In the genomic region with DNA sequence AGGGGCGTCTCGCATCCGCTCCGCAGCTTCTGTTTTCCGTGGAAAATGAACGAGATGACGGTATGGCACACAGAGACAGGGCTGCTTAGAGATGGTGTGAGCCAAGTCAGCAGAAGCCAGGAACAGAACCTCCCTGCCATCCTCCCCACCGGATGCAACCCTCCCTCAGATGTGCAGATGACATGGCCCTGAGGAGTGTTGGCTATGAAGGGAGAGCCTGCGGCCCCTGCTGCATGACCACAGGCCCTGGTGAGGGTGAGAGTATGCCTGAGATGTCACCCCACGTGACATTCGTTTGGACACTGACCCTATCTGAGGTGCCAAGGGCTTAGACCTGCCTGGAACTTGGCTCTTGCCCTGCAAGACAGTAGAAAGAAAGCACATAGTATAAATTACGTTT, we compare ENCODE assay signal across 34 cellular contexts. TPM values are rescaled to one million over a fixed set of nuclear protein-coding genes. Genes with fewer than 3 reads are reported as not detected.
"Had no signal": no experiment of that assay in that cellular context is flagged by ENCODE, and none has a peak within 500 bp of the region (broad histone marks: within the 10 kb centered on the region; RNA-seq: fewer than 3 reads in every experiment).

No MANE protein-coding gene starts in this region.

- H3K4me1 Mint-ChIP-seq: activated B cell treated with CpG ODN at 0.5 μM for 24 hours; activated CD4-positive, alpha-beta T cell treated with anti-CD3 and anti-CD28 coated beads, Interleukin-2, amount 10 ng/mL, durations not matched to agents 24 days and 14 days; activated naive CD4-positive, alpha-beta T cell treated with anti-CD3 and anti-CD28 coated beads, Interleukin-2, amount 10 ng/mL, durations not matched to agents 7 days and 5 days; activated naive CD4-positive, alpha-beta T cell treated with anti-CD3 and anti-CD28 coated beads, Interleukin-2, amount 50 U/mL, for 24 hours; activated naive CD8-positive, alpha-beta T cell treated with anti-CD3 and anti-CD28 coated beads, Interleukin-2, amount 10 ng/mL, durations not matched to agents 7 days and 5 days; activated naive CD8-positive, alpha-beta T cell treated with anti-CD3 and anti-CD28 coated beads, Interleukin-2, amount 50 U/mL, for 24 hours had no signal

- H3K4me3 ChIP-seq: ascending aorta, cardiac muscle cell had no signal

- H3K9me3 Mint-ChIP-seq: activated B cell treated with CpG ODN at 0.5 μM for 24 hours; activated CD4-positive, alpha-beta T cell treated with anti-CD3 and anti-CD28 coated beads, Interleukin-2, amount 10 ng/mL, durations not matched to agents 24 days and 14 days; activated CD8-positive, alpha-beta T cell treated with anti-CD3 and anti-CD28 coated beads for 36 hours; activated naive CD4-positive, alpha-beta T cell treated with anti-CD3 and anti-CD28 coated beads, Interleukin-2, amount 10 ng/mL, durations not matched to agents 7 days and 5 days; activated naive CD4-positive, alpha-beta T cell treated with anti-CD3 and anti-CD28 coated beads, Interleukin-2, amount 50 U/mL, for 24 hours; activated naive CD8-positive, alpha-beta T cell treated with anti-CD3 and anti-CD28 coated beads, Interleukin-2, amount 50 U/mL, for 24 hours; activated T-cell treated with anti-CD3 and anti-CD28 coated beads, Interleukin-2, amount 50 U/mL, for 24 hours; activated T-helper 2 cell treated with anti-CD3 and anti-CD28 coated beads, Interferon-gamma antibody, Interleukin-2, Interleukin-4, amounts not matched to agents 10 μg/mL and 5 μg/mL and 100 μg/mL, durations not matched to agents 14 hours and 24 hours and 36 hours; T-helper 1 cell treated with Interleukin-12 subunit alpha and Interleukin-12 subunit beta and Interleukin-4 antibody, amounts not matched to agents 30 μg/mL and 1 μg/mL, for 36 hours; T-helper 2 cell treated with Interferon-gamma antibody and Interleukin-4, amounts not matched to agents 5 μg/mL and 100 μg/mL, for 36 hours had no signal

- ATAC-seq: activated CD8-positive, alpha-beta T cell treated with anti-CD3 and anti-CD28 coated beads for 36 hours; activated naive CD8-positive, alpha-beta T cell treated with anti-CD3 and anti-CD28 coated beads, Interleukin-2, amount 50 U/mL, for 24 hours had no signal

- H3K36me3 ChIP-seq: ascending aorta, cardiac muscle cell had no signal

- H3K4me3 Mint-ChIP-seq: activated B cell treated with CpG ODN at 0.5 μM for 24 hours; activated CD4-positive, alpha-beta memory T cell treated with anti-CD3 and anti-CD28 coated beads for 36 hours; activated CD4-positive, alpha-beta T cell treated with anti-CD3 and anti-CD28 coated beads, Interleukin-2, amount 10 ng/mL, durations not matched to agents 24 days and 14 days; activated CD8-positive, alpha-beta T cell treated with anti-CD3 and anti-CD28 coated beads for 36 hours; activated naive CD4-positive, alpha-beta T cell treated with anti-CD3 and anti-CD28 coated beads, Interleukin-2, amount 10 ng/mL, durations not matched to agents 7 days and 5 days; activated naive CD4-positive, alpha-beta T cell treated with anti-CD3 and anti-CD28 coated beads, Interleukin-2, amount 50 U/mL, for 24 hours; activated naive CD8-positive, alpha-beta T cell; activated naive CD8-positive, alpha-beta T cell treated with anti-CD3 and anti-CD28 coated beads, Interleukin-2, amount 10 ng/mL, durations not matched to agents 7 days and 5 days; activated naive CD8-positive, alpha-beta T cell treated with anti-CD3 and anti-CD28 coated beads, Interleukin-2, amount 50 U/mL, for 24 hours; activated T-cell treated with anti-CD3 and anti-CD28 coated beads, Interleukin-2, amount 50 U/mL, for 24 hours; brain; T-helper 1 cell treated with Interleukin-12 subunit alpha and Interleukin-12 subunit beta and Interleukin-4 antibody, amounts not matched to agents 30 μg/mL and 1 μg/mL, for 36 hours; T-helper 2 cell treated with Interferon-gamma antibody and Interleukin-4, amounts not matched to agents 5 μg/mL and 100 μg/mL, for 36 hours had no signal

- H3K27ac ChIP-seq: ascending aorta, cardiac muscle cell, VCaP had no signal

- H3K9me3 ChIP-seq: ascending aorta had no signal

- H3K27ac Mint-ChIP-seq: activated B cell treated with CpG ODN at 0.5 μM for 24 hours; activated CD4-positive, alpha-beta memory T cell treated with anti-CD3 and anti-CD28 coated beads for 36 hours; activated CD4-positive, alpha-beta T cell treated with anti-CD3 and anti-CD28 coated beads, Interleukin-2, amount 10 ng/mL, durations not matched to agents 24 days and 14 days; activated CD8-positive, alpha-beta T cell treated with anti-CD3 and anti-CD28 coated beads for 36 hours; activated naive CD4-positive, alpha-beta T cell treated with anti-CD3 and anti-CD28 coated beads, Interleukin-2, amount 10 ng/mL, durations not matched to agents 7 days and 5 days; activated naive CD4-positive, alpha-beta T cell treated with anti-CD3 and anti-CD28 coated beads, Interleukin-2, amount 50 U/mL, for 24 hours; activated naive CD8-positive, alpha-beta T cell; activated naive CD8-positive, alpha-beta T cell treated with anti-CD3 and anti-CD28 coated beads, Interleukin-2, amount 10 ng/mL, durations not matched to agents 7 days and 5 days; activated naive CD8-positive, alpha-beta T cell treated with anti-CD3 and anti-CD28 coated beads, Interleukin-2, amount 50 U/mL, for 24 hours; activated T-cell treated with anti-CD3 and anti-CD28 coated beads, Interleukin-2, amount 50 U/mL, for 24 hours; activated T-helper 2 cell treated with anti-CD3 and anti-CD28 coated beads, Interferon-gamma antibody, Interleukin-2, Interleukin-4, amounts not matched to agents 10 μg/mL and 5 μg/mL and 100 μg/mL, durations not matched to agents 14 hours and 24 hours and 36 hours; T-helper 1 cell treated with Interleukin-12 subunit alpha and Interleukin-12 subunit beta and Interleukin-4 antibody, amounts not matched to agents 30 μg/mL and 1 μg/mL, for 36 hours; T-helper 2 cell treated with Interferon-gamma antibody and Interleukin-4, amounts not matched to agents 5 μg/mL and 100 μg/mL, for 36 hours had no signal

- H3K27me3 ChIP-seq: ascending aorta had no signal

- DNase-seq: activated B cell treated with CpG ODN at 0.5 μM for 24 hours; activated CD4-positive, alpha-beta memory T cell treated with anti-CD3 and anti-CD28 coated beads for 36 hours; activated CD4-positive, alpha-beta T cell treated with anti-CD3 and anti-CD28 coated beads for 4 hours; activated CD4-positive, alpha-beta T cell treated with anti-CD3 and anti-CD28 coated beads, Interleukin-2, amount 10 ng/mL, durations not matched to agents 24 days and 14 days; activated CD4-positive, alpha-beta T cell treated with anti-CD3 and anti-CD28 coated beads, Interleukin-2, amount 50 U/mL, for 1 hour; activated CD4-positive, alpha-beta T cell treated with anti-CD3 and anti-CD28 coated beads, Interleukin-2, amount 50 U/mL, for 4 hours; activated CD4-positive, CD25-positive, alpha-beta regulatory T cell treated with anti-CD3 and anti-CD28 coated beads, Interleukin-2, amount 50 U/mL, for 72 hours; activated CD8-positive, alpha-beta memory T cell treated with anti-CD3 and anti-CD28 coated beads, Interleukin-2, amount 50 U/mL, for 48 hours; activated CD8-positive, alpha-beta T cell treated with anti-CD3 and anti-CD28 coated beads for 36 hours; activated effector memory CD4-positive, alpha-beta T cell treated with Interleukin-2 at 50 U/mL for 16 hours; activated gamma-delta T cell; activated naive CD4-positive, alpha-beta T cell treated with anti-CD3 and anti-CD28 coated beads, Interleukin-2, amount 10 ng/mL, durations not matched to agents 7 days and 5 days; activated naive CD4-positive, alpha-beta T cell treated with Interleukin-2 at 50 U/mL for 16 hours; activated naive CD8-positive, alpha-beta T cell treated with anti-CD3 and anti-CD28 coated beads, Interleukin-2, amount 10 ng/mL, durations not matched to agents 7 days and 5 days; activated naive CD8-positive, alpha-beta T cell treated with anti-CD3 and anti-CD28 coated beads, Interleukin-2, amount 50 U/mL, for 24 hours; activated T-cell treated with anti-CD3 and anti-CD28 coated beads, Interleukin-2, amount 50 U/mL, for 24 hours; activated T-cell treated with anti-CD3 and anti-CD28 coated beads, Interleukin-2, amount 50 U/mL, for 48 hours; amygdala; anterior cingulate cortex; central memory CD4-positive, alpha-beta T cell; SW 1271; T-helper 1 cell; T-helper 2 cell; T-helper 9 cell had no signal

- H3K4me1 ChIP-seq: ascending aorta had no signal

- H3K27me3 Mint-ChIP-seq: activated naive CD8-positive, alpha-beta T cell treated with anti-CD3 and anti-CD28 coated beads, Interleukin-2, amount 50 U/mL, for 24 hours; brain had no signal

- H3K36me3 Mint-ChIP-seq: activated CD4-positive, alpha-beta memory T cell treated with anti-CD3 and anti-CD28 coated beads for 36 hours; activated naive CD4-positive, alpha-beta T cell treated with anti-CD3 and anti-CD28 coated beads, Interleukin-2, amount 10 ng/mL, durations not matched to agents 7 days and 5 days; activated naive CD4-positive, alpha-beta T cell treated with anti-CD3 and anti-CD28 coated beads, Interleukin-2, amount 50 U/mL, for 24 hours; activated naive CD8-positive, alpha-beta T cell; activated naive CD8-positive, alpha-beta T cell treated with anti-CD3 and anti-CD28 coated beads, Interleukin-2, amount 10 ng/mL, durations not matched to agents 7 days and 5 days had no signal

RNA-seq across cellular contexts. Expression of gene WIPF3, which starts 29.4 kb away (rescaled TPM):
- total RNA-seq: activated B cell treated with CpG ODN at 0.5 μM for 24 hours; activated CD4-positive, alpha-beta memory T cell treated with anti-CD3 and anti-CD28 coated beads for 36 hours; activated CD4-positive, alpha-beta T cell treated with anti-CD3 and anti-CD28 coated beads, Interleukin-2, amount 10 ng/mL, durations not matched to agents 24 days and 14 days; activated CD8-positive, alpha-beta memory T cell treated with anti-CD3 and anti-CD28 coated beads for 36 hours; activated CD8-positive, alpha-beta T cell treated with anti-CD3 and anti-CD28 coated beads for 36 hours; activated naive CD8-positive, alpha-beta T cell treated with anti-CD3 and anti-CD28 coated beads, Interleukin-2, amount 10 ng/mL, durations not matched to agents 7 days and 5 days; activated T-helper 2 cell treated with anti-CD3 and anti-CD28 coated beads, Interferon-gamma antibody, Interleukin-2, Interleukin-4, amounts not matched to agents 10 μg/mL and 5 μg/mL and 100 μg/mL, durations not matched to agents 14 hours and 24 hours and 36 hours had no signal
